Comparison of ENCODE assay signal across 1 cellular context in genomic region chr7:156379242-156380070, GRCh38.
A peak's percentile ranks its signal among the peaks of the same experiment; 100 is the strongest.
TF ChIP-seq lines count a peak whose summit lies in the region.

No MANE protein-coding gene starts in this region.

TF ChIP-seq in HepG2, 621 proteins besides CTCF, POLR2A, EP300 and RAD21 (continued from another document and continues in another):
- TF ChIP-seq ZHX1 (CRISPR knock-in tag; IDR thresholded peaks at IDR 0.05; ENCODE audit: low read depth) (no peak), RNF219 (CRISPR knock-in tag; IDR thresholded peaks at IDR 0.05) (no peak), KLF15 (CRISPR knock-in tag; IDR thresholded peaks at IDR 0.05; ENCODE audit: borderline replicate concordance) (no peak), ZNF317 (CRISPR knock-in tag; IDR thresholded peaks at IDR 0.05) (no peak), ISX (CRISPR knock-in tag; conservative IDR thresholded peaks at IDR 0.05) (no peak), GRHL1 (CRISPR knock-in tag; conservative IDR thresholded peaks at IDR 0.05) (no peak), ZNF816 (CRISPR knock-in tag; IDR thresholded peaks at IDR 0.05; ENCODE audit: borderline replicate concordance) (no peak), SOX5 (CRISPR knock-in tag; IDR thresholded peaks at IDR 0.05; ENCODE audit: borderline replicate concordance) (no peak), AHR (CRISPR knock-in tag; IDR thresholded peaks at IDR 0.05) (no peak), ZNF749 (CRISPR knock-in tag; IDR thresholded peaks at IDR 0.05; ENCODE audit: borderline replicate concordance) (no peak), FOXK2 (IDR thresholded peaks at IDR 0.05) (no peak), CREM (IDR thresholded peaks at IDR 0.05) (peak; percentile 43; the same call in 1 of the 2 replicates), CREM (CRISPR knock-in tag; IDR thresholded peaks at IDR 0.05) (no peak), ZNF569 (CRISPR knock-in tag; IDR thresholded peaks at IDR 0.05; ENCODE audit: borderline replicate concordance) (no peak), KLF11 (CRISPR knock-in tag; IDR thresholded peaks at IDR 0.05) (no peak), CREBL2 (CRISPR knock-in tag; IDR thresholded peaks at IDR 0.05; ENCODE audit: borderline replicate concordance) (no peak), ZBTB3 (CRISPR knock-in tag; IDR thresholded peaks at IDR 0.05; ENCODE audit: borderline replicate concordance, low read depth) (no peak), MED13 (CRISPR knock-in tag; IDR thresholded peaks at IDR 0.05) (no peak), KAT7 (CRISPR knock-in tag; IDR thresholded peaks at IDR 0.05; ENCODE audit: borderline replicate concordance) (no peak), ZNF274 (CRISPR knock-in tag; IDR thresholded peaks at IDR 0.05) (no peak), ZFY (CRISPR knock-in tag; IDR thresholded peaks at IDR 0.05) (no peak), ZNF331 (CRISPR knock-in tag; IDR thresholded peaks at IDR 0.05) (peak; percentile 64; the same call in 1 of the 2 replicates), ZZZ3 (CRISPR knock-in tag; IDR thresholded peaks at IDR 0.05; ENCODE audit: borderline replicate concordance) (no peak), SRSF1 (optimal IDR thresholded peaks at IDR 0.05; ENCODE audit: low read depth, low read length) (no peak), ZNF275 (CRISPR knock-in tag; IDR thresholded peaks at IDR 0.05; ENCODE audit: borderline replicate concordance) (no peak), ATF1 (CRISPR knock-in tag; IDR thresholded peaks at IDR 0.05) (no peak), SRSF9 (IDR thresholded peaks at IDR 0.05; ENCODE audit: borderline replicate concordance, insufficient read depth, low read depth, low read length, poor library complexity, severe bottlenecking) (no peak), ZNF496 (CRISPR knock-in tag; IDR thresholded peaks at IDR 0.05; ENCODE audit: insufficient replicate concordance) (no peak), ZBTB38 (CRISPR knock-in tag; IDR thresholded peaks at IDR 0.05) (no peak), RFXANK (CRISPR knock-in tag; IDR thresholded peaks at IDR 0.05) (no peak), TSC22D2 (CRISPR knock-in tag; IDR thresholded peaks at IDR 0.05; ENCODE audit: borderline replicate concordance) (no peak), RXRB (CRISPR knock-in tag; IDR thresholded peaks at IDR 0.05; ENCODE audit: borderline replicate concordance) (peak; percentile 73), ZNF883 (CRISPR knock-in tag; IDR thresholded peaks at IDR 0.05; ENCODE audit: not compliant biosample characterization) (no peak), MTF2 (CRISPR knock-in tag; IDR thresholded peaks at IDR 0.05; ENCODE audit: borderline replicate concordance) (no peak), ZBTB2 (CRISPR knock-in tag; IDR thresholded peaks at IDR 0.05; ENCODE audit: low read depth) (no peak), EED (CRISPR knock-in tag; IDR thresholded peaks at IDR 0.05) (no peak), HOMEZ (CRISPR knock-in tag; IDR thresholded peaks at IDR 0.05; ENCODE audit: low read depth) (no peak), ZNF101 (CRISPR knock-in tag; IDR thresholded peaks at IDR 0.05; ENCODE audit: borderline replicate concordance, low read depth) (no peak)
- TF ChIP-seq, protein P1, sequence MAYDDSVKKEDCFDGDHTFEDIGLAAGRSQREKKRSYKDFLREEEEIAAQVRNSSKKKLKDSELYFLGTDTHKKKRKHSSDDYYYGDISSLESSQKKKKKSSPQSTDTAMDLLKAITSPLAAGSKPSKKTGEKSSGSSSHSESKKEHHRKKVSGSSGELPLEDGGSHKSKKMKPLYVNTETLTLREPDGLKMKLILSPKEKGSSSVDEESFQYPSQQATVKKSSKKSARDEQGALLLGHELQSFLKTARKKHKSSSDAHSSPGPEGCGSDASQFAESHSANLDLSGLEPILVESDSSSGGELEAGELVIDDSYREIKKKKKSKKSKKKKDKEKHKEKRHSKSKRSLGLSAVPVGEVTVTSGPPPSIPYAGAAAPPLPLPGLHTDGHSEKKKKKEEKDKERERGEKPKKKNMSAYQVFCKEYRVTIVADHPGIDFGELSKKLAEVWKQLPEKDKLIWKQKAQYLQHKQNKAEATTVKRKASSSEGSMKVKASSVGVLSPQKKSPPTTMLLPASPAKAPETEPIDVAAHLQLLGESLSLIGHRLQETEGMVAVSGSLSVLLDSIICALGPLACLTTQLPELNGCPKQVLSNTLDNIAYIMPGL (CRISPR knock-in tag; IDR thresholded peaks at IDR 0.05; ENCODE audit: borderline replicate concordance in 1 of 2, low read depth in 1 of 2): no peak
- TF ChIP-seq, protein P2, sequence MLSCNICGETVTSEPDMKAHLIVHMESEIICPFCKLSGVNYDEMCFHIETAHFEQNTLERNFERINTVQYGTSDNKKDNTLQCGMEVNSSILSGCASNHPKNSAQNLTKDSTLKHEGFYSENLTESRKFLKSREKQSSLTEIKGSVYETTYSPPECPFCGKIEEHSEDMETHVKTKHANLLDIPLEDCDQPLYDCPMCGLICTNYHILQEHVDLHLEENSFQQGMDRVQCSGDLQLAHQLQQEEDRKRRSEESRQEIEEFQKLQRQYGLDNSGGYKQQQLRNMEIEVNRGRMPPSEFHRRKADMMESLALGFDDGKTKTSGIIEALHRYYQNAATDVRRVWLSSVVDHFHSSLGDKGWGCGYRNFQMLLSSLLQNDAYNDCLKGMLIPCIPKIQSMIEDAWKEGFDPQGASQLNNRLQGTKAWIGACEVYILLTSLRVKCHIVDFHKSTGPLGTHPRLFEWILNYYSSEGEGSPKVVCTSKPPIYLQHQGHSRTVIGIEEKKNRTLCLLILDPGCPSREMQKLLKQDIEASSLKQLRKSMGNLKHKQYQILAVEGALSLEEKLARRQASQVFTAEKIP (CRISPR knock-in tag; IDR thresholded peaks at IDR 0.05; ENCODE audit: borderline replicate concordance): no peak
- TF ChIP-seq, protein P3, sequence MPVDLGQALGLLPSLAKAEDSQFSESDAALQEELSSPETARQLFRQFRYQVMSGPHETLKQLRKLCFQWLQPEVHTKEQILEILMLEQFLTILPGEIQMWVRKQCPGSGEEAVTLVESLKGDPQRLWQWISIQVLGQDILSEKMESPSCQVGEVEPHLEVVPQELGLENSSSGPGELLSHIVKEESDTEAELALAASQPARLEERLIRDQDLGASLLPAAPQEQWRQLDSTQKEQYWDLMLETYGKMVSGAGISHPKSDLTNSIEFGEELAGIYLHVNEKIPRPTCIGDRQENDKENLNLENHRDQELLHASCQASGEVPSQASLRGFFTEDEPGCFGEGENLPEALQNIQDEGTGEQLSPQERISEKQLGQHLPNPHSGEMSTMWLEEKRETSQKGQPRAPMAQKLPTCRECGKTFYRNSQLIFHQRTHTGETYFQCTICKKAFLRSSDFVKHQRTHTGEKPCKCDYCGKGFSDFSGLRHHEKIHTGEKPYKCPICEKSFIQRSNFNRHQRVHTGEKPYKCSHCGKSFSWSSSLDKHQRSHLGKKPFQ (CRISPR knock-in tag; IDR thresholded peaks at IDR 0.05; ENCODE audit: insufficient replicate concordance): no peak
